Comparison of ENCODE assay signal across 27 cellular contexts in the genomic region with DNA sequence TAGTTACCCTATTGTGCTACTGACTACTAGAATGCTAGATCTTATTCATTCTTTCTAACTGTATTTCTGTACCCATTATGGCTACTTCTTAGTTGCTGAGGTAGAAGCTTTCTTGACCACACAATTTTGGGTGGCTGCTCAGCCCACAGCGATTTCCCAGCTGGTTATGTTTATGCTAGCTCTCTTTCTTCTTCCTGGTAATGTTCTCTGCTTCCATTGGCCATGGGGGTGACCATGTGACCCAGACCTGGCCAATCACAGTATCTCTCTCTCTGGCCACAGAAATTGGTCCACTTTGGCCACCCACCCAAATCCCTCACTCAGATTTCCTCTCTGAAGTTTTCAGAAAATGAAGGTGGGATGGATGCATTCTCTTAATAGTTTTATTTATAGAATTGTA.
"Had no signal": no experiment of that assay in that cellular context is flagged by ENCODE, and none has a peak within 500 bp of the region (broad histone marks: within the 10 kb centered on the region; RNA-seq: fewer than 3 reads in every experiment).

No MANE protein-coding gene starts in this region.

- DNase-seq: activated CD4-positive, alpha-beta memory T cell treated with anti-CD3 and anti-CD28 coated beads for 36 hours; activated CD4-positive, alpha-beta T cell treated with anti-CD3 and anti-CD28 coated beads for 48 hours; activated CD8-positive, alpha-beta memory T cell treated with anti-CD3 and anti-CD28 coated beads, Interleukin-2, amount 50 U/mL, for 4 hours; activated gamma-delta T cell treated with Interleukin-2 at 50 U/mL for 16 hours; activated naive CD4-positive, alpha-beta T cell treated with anti-CD3 and anti-CD28 coated beads, Interleukin-2, amount 50 U/mL, for 16 hours; activated T-cell treated with anti-CD3 and anti-CD28 coated beads, Interleukin-2, amount 50 U/mL, for 24 hours; amniotic stem cell; caudate nucleus; endodermal cell; foreskin keratinocyte; heart left ventricle; hypothalamus; naive B cell; ovary; retina; stimulated activated CD4-positive, alpha-beta T cell treated with anti-CD3 and anti-CD28 coated beads, Interleukin-12 subunit alpha, Interleukin-12 subunit beta, amount 100 ng/mL, for 4 hours; stimulated activated CD4-positive, alpha-beta T cell treated with anti-CD3 and anti-CD28 coated beads, Interleukin-4, amount 100 ng/mL, for 4 hours; stimulated activated CD8-positive, alpha-beta memory T cell treated with anti-CD3 and anti-CD28 coated beads, Interleukin-4, amount 100 ng/mL, for 48 hours; stimulated activated naive CD8-positive, alpha-beta T cell treated with anti-CD3 and anti-CD28 coated beads, Interleukin-15, amount 100 ng/mL, for 72 hours; tibial artery; WERI-Rb-1 had no signal

- H3K4me1 Mint-ChIP-seq: activated T-helper 17 cell treated with anti-CD3 and anti-CD28 coated beads, Interleukin-2, amount 50 U/mL, for 72 hours; endodermal cell; stimulated activated memory B cell treated with anti-CD40 and anti-IgM and Interleukin-4, amounts not matched to agents 10 μg/mL and 1 μg/mL and 100 μg/mL, for 72 hours; stimulated activated naive CD8-positive, alpha-beta T cell treated with anti-CD3 and anti-CD28 coated beads, Interleukin-15, amount 100 ng/mL, for 72 hours had no signal

- H3K36me3 Mint-ChIP-seq: activated CD4-positive, alpha-beta memory T cell treated with anti-CD3 and anti-CD28 coated beads for 36 hours; mesothelial cell of epicardium; stimulated activated memory B cell treated with anti-CD40 and anti-IgM and Interleukin-4, amounts not matched to agents 10 μg/mL and 1 μg/mL and 100 μg/mL, for 72 hours had no signal

- ATAC-seq: activated CD4-positive, CD25-positive, alpha-beta regulatory T cell treated with anti-CD3 and anti-CD28 coated beads, Interleukin-2, amount 50 U/mL, for 24 hours; activated T-helper 17 cell treated with anti-CD3 and anti-CD28 coated beads, Interleukin-2, amount 50 U/mL, for 72 hours; esophagus mucosa; foreskin keratinocyte; stimulated activated memory B cell treated with anti-CD40 and anti-IgM and Interleukin-4, amounts not matched to agents 10 μg/mL and 1 μg/mL and 100 μg/mL, for 72 hours; stimulated activated naive CD8-positive, alpha-beta T cell treated with anti-CD3 and anti-CD28 coated beads, Interleukin-15, amount 100 ng/mL, for 72 hours had no signal

- H3K4me3 Mint-ChIP-seq: activated CD4-positive, alpha-beta memory T cell treated with anti-CD3 and anti-CD28 coated beads for 36 hours; activated T-cell treated with anti-CD3 and anti-CD28 coated beads, Interleukin-2, amount 50 U/mL, for 24 hours; activated T-helper 17 cell treated with anti-CD3 and anti-CD28 coated beads, Interleukin-2, amount 50 U/mL, for 72 hours; dendritic cell treated with granulocyte-macrophage colony-stimulating factor and Interleukin-4, amounts not matched to agents 40 ng/mL and 50 ng/mL, for 4 days; endodermal cell; mesothelial cell of epicardium; naive B cell; stimulated activated memory B cell treated with anti-CD40 and anti-IgM and Interleukin-4, amounts not matched to agents 10 μg/mL and 1 μg/mL and 100 μg/mL, for 72 hours; stimulated activated naive CD8-positive, alpha-beta T cell treated with anti-CD3 and anti-CD28 coated beads, Interleukin-15, amount 100 ng/mL, for 72 hours had no signal

- H3K27me3 Mint-ChIP-seq: activated CD4-positive, alpha-beta memory T cell treated with anti-CD3 and anti-CD28 coated beads for 36 hours; activated T-cell treated with anti-CD3 and anti-CD28 coated beads, Interleukin-2, amount 50 U/mL, for 24 hours; activated T-helper 17 cell treated with anti-CD3 and anti-CD28 coated beads, Interleukin-2, amount 50 U/mL, for 72 hours; stimulated activated memory B cell treated with anti-CD40 and anti-IgM and Interleukin-4, amounts not matched to agents 10 μg/mL and 1 μg/mL and 100 μg/mL, for 72 hours; stimulated activated naive CD8-positive, alpha-beta T cell treated with anti-CD3 and anti-CD28 coated beads, Interleukin-15, amount 100 ng/mL, for 72 hours had no signal

- H3K9me3 Mint-ChIP-seq: activated CD4-positive, alpha-beta memory T cell treated with anti-CD3 and anti-CD28 coated beads for 36 hours; activated T-cell treated with anti-CD3 and anti-CD28 coated beads, Interleukin-2, amount 50 U/mL, for 24 hours; activated T-helper 17 cell treated with anti-CD3 and anti-CD28 coated beads, Interleukin-2, amount 50 U/mL, for 72 hours; dendritic cell treated with granulocyte-macrophage colony-stimulating factor and Interleukin-4, amounts not matched to agents 40 ng/mL and 50 ng/mL, for 4 days; endodermal cell; stimulated activated memory B cell treated with anti-CD40 and anti-IgM and Interleukin-4, amounts not matched to agents 10 μg/mL and 1 μg/mL and 100 μg/mL, for 72 hours; stimulated activated naive CD8-positive, alpha-beta T cell treated with anti-CD3 and anti-CD28 coated beads, Interleukin-15, amount 100 ng/mL, for 72 hours had no signal
